In genomic region chr14:53982546-53982945, GRCh38 we compare ENCODE assay signal across 33 cellular contexts. TPM values are rescaled to one million over a fixed set of nuclear protein-coding genes. Genes with fewer than 3 reads are reported as not detected.
"Had no signal": no experiment of that assay in that cellular context is flagged by ENCODE, and none has a peak within 500 bp of the region (broad histone marks: within the 10 kb centered on the region; RNA-seq: fewer than 3 reads in every experiment).

No MANE protein-coding gene starts in this region.

- H3K4me1 ChIP-seq: breast epithelium had no signal

- H3K4me2 ChIP-seq: SK-N-SH had no signal

- H3K27ac Mint-ChIP-seq: activated CD4-positive, alpha-beta memory T cell treated with anti-CD3 and anti-CD28 coated beads, Interleukin-2, amount 10 ng/mL, durations not matched to agents 7 days and 5 days; activated CD4-positive, alpha-beta T cell treated with anti-CD3 and anti-CD28 coated beads for 36 hours; activated naive CD4-positive, alpha-beta T cell treated with anti-CD3 and anti-CD28 coated beads for 36 hours; activated naive CD8-positive, alpha-beta T cell; activated T-helper 17 cell treated with anti-CD3 and anti-CD28 coated beads, Interleukin-2, amount 50 U/mL, for 72 hours had no signal

- H3K27ac ChIP-seq: breast epithelium, SJCRH30, VCaP had no signal

- ATAC-seq: activated CD4-positive, alpha-beta T cell treated with anti-CD3 and anti-CD28 coated beads for 36 hours; activated T-helper 17 cell treated with anti-CD3 and anti-CD28 coated beads, Interleukin-2, amount 50 U/mL, for 72 hours; Panc1; Right ventricle myocardium inferior had no signal

- H3K9ac ChIP-seq: SK-N-SH had no signal

- H3K36me3 ChIP-seq: breast epithelium, MG63, SJCRH30 had no signal

- H3K9me2 ChIP-seq: SK-N-SH had no signal

- H3K9me3 ChIP-seq: SK-N-SH had no signal

- H3K4me1 Mint-ChIP-seq: activated CD4-positive, alpha-beta memory T cell treated with anti-CD3 and anti-CD28 coated beads, Interleukin-2, amount 10 ng/mL, durations not matched to agents 7 days and 5 days; activated CD4-positive, alpha-beta T cell treated with anti-CD3 and anti-CD28 coated beads for 36 hours; activated T-helper 17 cell treated with anti-CD3 and anti-CD28 coated beads, Interleukin-2, amount 50 U/mL, for 72 hours had no signal

- H3K4me3 Mint-ChIP-seq: activated CD4-positive, alpha-beta memory T cell treated with anti-CD3 and anti-CD28 coated beads, Interleukin-2, amount 10 ng/mL, durations not matched to agents 7 days and 5 days; activated CD4-positive, alpha-beta T cell treated with anti-CD3 and anti-CD28 coated beads for 36 hours; activated naive CD4-positive, alpha-beta T cell treated with anti-CD3 and anti-CD28 coated beads for 36 hours; activated naive CD8-positive, alpha-beta T cell; activated T-helper 17 cell treated with anti-CD3 and anti-CD28 coated beads, Interleukin-2, amount 50 U/mL, for 72 hours had no signal

- H3K27me3 Mint-ChIP-seq: activated CD4-positive, alpha-beta memory T cell treated with anti-CD3 and anti-CD28 coated beads, Interleukin-2, amount 10 ng/mL, durations not matched to agents 7 days and 5 days; activated CD4-positive, alpha-beta T cell treated with anti-CD3 and anti-CD28 coated beads for 36 hours; activated T-helper 17 cell treated with anti-CD3 and anti-CD28 coated beads, Interleukin-2, amount 50 U/mL, for 72 hours had no signal

- DNase-seq: activated CD4-positive, alpha-beta memory T cell treated with anti-CD3 and anti-CD28 coated beads, Interleukin-2, amount 10 ng/mL, durations not matched to agents 7 days and 5 days; activated CD4-positive, alpha-beta T cell treated with anti-CD3 and anti-CD28 coated beads for 36 hours; activated CD4-positive, alpha-beta T cell treated with anti-CD3 and anti-CD28 coated beads, Interleukin-2, amount 50 U/mL, for 1 hour; activated gamma-delta T cell; activated naive CD4-positive, alpha-beta T cell treated with anti-CD3 and anti-CD28 coated beads for 36 hours; activated T-cell treated with anti-CD3 and anti-CD28 coated beads for 4 hours; activated T-cell treated with anti-CD3 and anti-CD28 coated beads, Interleukin-2, amount 50 U/mL, for 48 hours; amygdala; caudate nucleus; MG63; MV-4-11; NCI-H1092 treated with DMSO at 0.1 percent for 48 hours; NCI-H1417 treated with DMSO at 0.1 percent for 48 hours; NCI-H1694; NCI-H2029; NCI-H2107; NCI-H2171 treated with DMSO at 0.1 percent for 48 hours; NCI-H345; NCI-H510A; NCI-H526 treated with DMSO at 0.1 percent for 48 hours; NCI-H82; OCI-M1; RPMI8226; SJCRH30; SK-N-SH; T-helper 1 cell had no signal

- H3K27me3 ChIP-seq: breast epithelium, MG63, SJCRH30 had no signal

- H3K4me3 ChIP-seq: breast epithelium, MG63, SJCRH30 had no signal

RNA-seq across cellular contexts. Expression of gene BMP4, which starts 25.9 kb away (rescaled TPM):
- total RNA-seq: activated CD4-positive, alpha-beta T cell treated with anti-CD3 and anti-CD28 coated beads for 36 hours; activated CD8-positive, alpha-beta memory T cell treated with anti-CD3 and anti-CD28 coated beads for 36 hours; activated naive CD4-positive, alpha-beta T cell treated with anti-CD3 and anti-CD28 coated beads for 36 hours had no signal
- polyA plus RNA-seq: SK-N-SH had no signal
